Comparison of ENCODE assay signal across 10 cellular contexts in genomic region chr5:172985596-172985995, GRCh38. TPM values are rescaled to one million over a fixed set of nuclear protein-coding genes. Genes with fewer than 3 reads are reported as not detected.
A peak's percentile ranks its signal among the peaks of the same experiment; 100 is the strongest.
DNase-seq lines count a peak whose midpoint lies in the region; ATAC-seq, FAIRE-seq and TF ChIP-seq lines count a peak whose summit lies in the region.
"Had no signal": no experiment of that assay in that cellular context is flagged by ENCODE, and none has a peak within 500 bp of the region (broad histone marks: within the 10 kb centered on the region; RNA-seq: fewer than 3 reads in every experiment).

No MANE protein-coding gene starts in this region.

- H3K4me1 Mint-ChIP-seq in stimulated activated naive CD8-positive, alpha-beta T cell treated with anti-CD3 and anti-CD28 coated beads, Interleukin-15, Interleukin-2, amounts not matched to agents 100 ng/mL and 50 ng/mL, for 24 hours (ENCODE audit: low read depth) = peaks cover 42% of the 10 kb centered on the region
- peaks cover 16% of the 10 kb centered on the region for H3K4me1 Mint-ChIP-seq in activated T-helper 1 cell treated with anti-CD3 and anti-CD28 coated beads, Interleukin-12 subunit alpha, Interleukin-12 subunit beta, Interleukin-2, Interleukin-4 antibody, amounts not matched to agents 30 ng/mL and 10 ng/mL and 1 ng/mL, durations not matched to agents 14 hours and 24 hours and 36 hours (ENCODE audit: low read depth)

- H3K4me3 ChIP-seq in hepatocyte (peak overlapping the region; percentile 11), MG63 (no peak overlapping the region; the same call in 1 of the 2 replicates)
- H3K4me3 ChIP-seq: colonic mucosa had no signal

- H3K4me3 Mint-ChIP-seq in stimulated activated naive CD8-positive, alpha-beta T cell treated with anti-CD3 and anti-CD28 coated beads, Interleukin-15, Interleukin-2, amounts not matched to agents 100 ng/mL and 50 ng/mL, for 24 hours = peak overlapping the region; percentile 80
- peak overlapping the region; percentile 80 for H3K4me3 Mint-ChIP-seq in activated T-helper 1 cell treated with anti-CD3 and anti-CD28 coated beads, Interleukin-12 subunit alpha, Interleukin-12 subunit beta, Interleukin-2, Interleukin-4 antibody, amounts not matched to agents 30 ng/mL and 10 ng/mL and 1 ng/mL, durations not matched to agents 14 hours and 24 hours and 36 hours

- intact Hi-C loops in activated T-helper 1 cell treated with anti-CD3 and anti-CD28 coated beads, Interleukin-12 subunit alpha, Interleukin-12 subunit beta, Interleukin-2, Interleukin-4 antibody, amounts not matched to agents 30 ng/mL and 10 ng/mL and 1 ng/mL, durations not matched to agents 14 hours and 24 hours and 36 hours (cut with micrococcal nuclease) = no loop called here

- H3K27ac ChIP-seq in hepatocyte = peak overlapping the region; percentile 5
- H3K27ac ChIP-seq: colonic mucosa had no signal

- no peaks in the 10 kb centered on the region for H3K9me2 ChIP-seq in hepatocyte (replicated peaks; ENCODE audit: insufficient read depth)

- TF ChIP-seq CTCF in hepatocyte (IDR thresholded peaks at IDR 0.05; ENCODE audit: poor library complexity) = no peak
- no peak for TF ChIP-seq CTCF in GM10266 (IDR thresholded peaks at IDR 0.05; ENCODE audit: control insufficient read depth, insufficient read depth, low read depth, missing control alignments)

- peaks cover 33% of the 10 kb centered on the region for H4K20me1 ChIP-seq in hepatocyte (ENCODE audit: insufficient read depth, poor library complexity, severe bottlenecking)

- H3K27me3 Mint-ChIP-seq in stimulated activated naive CD8-positive, alpha-beta T cell treated with anti-CD3 and anti-CD28 coated beads, Interleukin-15, Interleukin-2, amounts not matched to agents 100 ng/mL and 50 ng/mL, for 24 hours = no peaks in the 10 kb centered on the region
- no peaks in the 10 kb centered on the region for H3K27me3 Mint-ChIP-seq in activated T-helper 1 cell treated with anti-CD3 and anti-CD28 coated beads, Interleukin-12 subunit alpha, Interleukin-12 subunit beta, Interleukin-2, Interleukin-4 antibody, amounts not matched to agents 30 ng/mL and 10 ng/mL and 1 ng/mL, durations not matched to agents 14 hours and 24 hours and 36 hours (ENCODE audit: insufficient read depth)

- H3K36me3 Mint-ChIP-seq in stimulated activated naive CD8-positive, alpha-beta T cell treated with anti-CD3 and anti-CD28 coated beads, Interleukin-15, Interleukin-2, amounts not matched to agents 100 ng/mL and 50 ng/mL, for 24 hours (ENCODE audit: low read depth) = peaks cover 38% of the 10 kb centered on the region
- H3K36me3 Mint-ChIP-seq in activated T-helper 1 cell treated with anti-CD3 and anti-CD28 coated beads, Interleukin-12 subunit alpha, Interleukin-12 subunit beta, Interleukin-2, Interleukin-4 antibody, amounts not matched to agents 30 ng/mL and 10 ng/mL and 1 ng/mL, durations not matched to agents 14 hours and 24 hours and 36 hours (ENCODE audit: low read depth) = peaks cover 21% of the 10 kb centered on the region

- no peak for TF ChIP-seq POLR2A in H54 (IDR thresholded peaks at IDR 0.05; ENCODE audit: low read depth, low read length)

- H3K79me2 ChIP-seq in hepatocyte = peaks cover 65% of the 10 kb centered on the region

- ATAC-seq in stimulated activated naive CD8-positive, alpha-beta T cell treated with anti-CD3 and anti-CD28 coated beads, Interleukin-15, Interleukin-2, amounts not matched to agents 100 U/mL and 50 U/mL, for 24 hours = no peak

- no peak overlapping the region for H2AFZ ChIP-seq in hepatocyte

- H3K27me3 ChIP-seq in hepatocyte (no peaks in the 10 kb centered on the region), MG63 (no peaks in the 10 kb centered on the region)
- H3K27me3 ChIP-seq: colonic mucosa had no signal

- peak overlapping the region; percentile 65 for H3K27ac Mint-ChIP-seq in stimulated activated naive CD8-positive, alpha-beta T cell treated with anti-CD3 and anti-CD28 coated beads, Interleukin-15, Interleukin-2, amounts not matched to agents 100 ng/mL and 50 ng/mL, for 24 hours
- peak overlapping the region; percentile 75 for H3K27ac Mint-ChIP-seq in activated T-helper 1 cell treated with anti-CD3 and anti-CD28 coated beads, Interleukin-12 subunit alpha, Interleukin-12 subunit beta, Interleukin-2, Interleukin-4 antibody, amounts not matched to agents 30 ng/mL and 10 ng/mL and 1 ng/mL, durations not matched to agents 14 hours and 24 hours and 36 hours

- no peak for FAIRE-seq in H54 (lab: Jason Lieb, UNC)

- H3K9me3 ChIP-seq in hepatocyte (ENCODE audit: low read depth) (no peaks in the 10 kb centered on the region), MG63 (peaks cover 3% of the 10 kb centered on the region; the same call in 1 of the 2 replicates)
- H3K9me3 ChIP-seq: colonic mucosa had no signal

- H3K4me2 ChIP-seq in hepatocyte = peak overlapping the region; percentile 88

- no peaks in the 10 kb centered on the region for H3K9me3 Mint-ChIP-seq in stimulated activated naive CD8-positive, alpha-beta T cell treated with anti-CD3 and anti-CD28 coated beads, Interleukin-15, Interleukin-2, amounts not matched to agents 100 ng/mL and 50 ng/mL, for 24 hours
- no peaks in the 10 kb centered on the region for H3K9me3 Mint-ChIP-seq in activated T-helper 1 cell treated with anti-CD3 and anti-CD28 coated beads, Interleukin-12 subunit alpha, Interleukin-12 subunit beta, Interleukin-2, Interleukin-4 antibody, amounts not matched to agents 30 ng/mL and 10 ng/mL and 1 ng/mL, durations not matched to agents 14 hours and 24 hours and 36 hours

- H3K4me1 ChIP-seq in hepatocyte (ENCODE audit: insufficient read depth) = peaks cover 9% of the 10 kb centered on the region
- H3K4me1 ChIP-seq: colonic mucosa had no signal

- no peak for DNase-seq in stimulated activated naive CD8-positive, alpha-beta T cell treated with anti-CD3 and anti-CD28 coated beads, Interleukin-15, Interleukin-2, amounts not matched to agents 100 U/mL and 50 U/mL, for 24 hours
- no peak for DNase-seq in activated T-helper 1 cell treated with anti-CD3 and anti-CD28 coated beads, Interleukin-12 subunit alpha, Interleukin-12 subunit beta, Interleukin-2, Interleukin-4 antibody, amounts not matched to agents 30 ng/mL and 10 ng/mL and 1 ng/mL, durations not matched to agents 14 hours and 24 hours and 36 hours (ENCODE audit: low spot score)
- DNase-seq in hepatocyte (ENCODE audit: low spot score) (no peak), HCEC 1CT (no peak), H54 (ENCODE audit: insufficient read length, low spot score) (no peak), GM10266 (ENCODE audit: extremely low spot score) (no peak), MG63 (no peak)
- DNase-seq: colonic mucosa, EL had no signal

- H3K36me3 ChIP-seq in hepatocyte (replicated peaks; ENCODE audit: insufficient read depth, low read depth) = no peaks in the 10 kb centered on the region
- peaks cover 54% of the 10 kb centered on the region for H3K36me3 ChIP-seq in MG63
- H3K36me3 ChIP-seq: colonic mucosa had no signal

RNA-seq across cellular contexts. Expression of gene ATP6V0E1, which starts 2.0 kb away (rescaled TPM):
- total RNA-seq in activated T-helper 1 cell treated with anti-CD3 and anti-CD28 coated beads, Interleukin-12 subunit alpha, Interleukin-12 subunit beta, Interleukin-2, Interleukin-4 antibody, amounts not matched to agents 30 ng/mL and 10 ng/mL and 1 ng/mL, durations not matched to agents 14 hours and 24 hours and 36 hours = 149 TPM in 2 replicates
- 216 and 283 TPM in 2 replicates for total RNA-seq in hepatocyte
- polyA plus RNA-seq in hepatocyte = 631 and 657 TPM in 2 replicates
- total RNA-seq in MG63 (2014; rRNA removed; shearing (Covaris generic); ENCODE audit: low replicate concordance) = 296 and 325 TPM in 2 replicates

RNA-seq across cellular contexts. Expression of gene RPL26L1, which starts 26.4 kb away (rescaled TPM):
- total RNA-seq in activated T-helper 1 cell treated with anti-CD3 and anti-CD28 coated beads, Interleukin-12 subunit alpha, Interleukin-12 subunit beta, Interleukin-2, Interleukin-4 antibody, amounts not matched to agents 30 ng/mL and 10 ng/mL and 1 ng/mL, durations not matched to agents 14 hours and 24 hours and 36 hours = 69.0 and 70.9 TPM in 2 replicates
- 48.0 and 51.5 TPM in 2 replicates for total RNA-seq in hepatocyte
- polyA plus RNA-seq in hepatocyte = 55.2 and 69.1 TPM in 2 replicates
- total RNA-seq in MG63 (2014; rRNA removed; shearing (Covaris generic); ENCODE audit: low replicate concordance) = 132 and 142 TPM in 2 replicates
